In the genomic region with DNA sequence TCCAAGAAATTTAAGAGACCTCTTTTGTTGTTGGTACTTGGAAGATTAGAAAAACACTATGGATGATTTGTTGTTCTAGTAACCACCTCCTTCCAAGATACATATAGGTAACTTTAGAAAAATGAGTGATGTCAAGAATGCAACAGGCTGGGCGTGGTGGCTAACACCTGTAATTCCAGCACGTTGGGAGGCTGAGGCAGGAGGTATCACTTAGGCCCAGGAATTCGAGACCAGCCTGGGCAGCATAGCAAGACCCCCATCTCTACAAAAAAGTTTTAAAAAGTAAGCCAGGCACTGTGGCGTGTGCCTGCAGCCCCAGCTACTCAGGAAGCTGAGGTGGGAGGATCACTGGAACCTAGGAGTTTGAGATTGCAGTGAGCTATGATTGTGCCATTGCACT, we compare ENCODE assay signal across 24 cellular contexts.
DNase-seq lines count a peak whose midpoint lies in the region; ATAC-seq and TF ChIP-seq lines count a peak whose summit lies in the region.
"Had no signal": no experiment of that assay in that cellular context is flagged by ENCODE, and none has a peak within 500 bp of the region (broad histone marks: within the 10 kb centered on the region; RNA-seq: fewer than 3 reads in every experiment).

No MANE protein-coding gene starts in this region.

- peaks cover 23% of the 10 kb centered on the region for H3K36me3 ChIP-seq in CD4-positive, CD25-positive, alpha-beta regulatory T cell (ENCODE audit: control insufficient read depth, insufficient read depth, low read length)
- H3K36me3 ChIP-seq: adrenal gland, ovary, thoracic aorta had no signal

- no peaks in the 10 kb centered on the region for H3K27me3 ChIP-seq in CD4-positive, CD25-positive, alpha-beta regulatory T cell (ENCODE audit: control insufficient read depth, insufficient read depth, low read length)
- H3K27me3 ChIP-seq in CD4-positive, alpha-beta T cell (ENCODE audit: control insufficient read depth, insufficient read depth, low read length) = no peaks in the 10 kb centered on the region
- H3K27me3 ChIP-seq: adrenal gland, ovary had no signal

- peak overlapping the region in 2 of 3 donors; percentile 33 to 79 for H3K27ac Mint-ChIP-seq in CD4-positive, CD25-positive, alpha-beta regulatory T cell
- H3K27ac Mint-ChIP-seq in CD4-positive, alpha-beta T cell = peak overlapping the region; percentile 18
- H3K27ac Mint-ChIP-seq in T-cell = peak overlapping the region; percentile 1 to 13
- peak overlapping the region in 5 of 6 donors; percentile 3 to 79 (median 31) for H3K27ac Mint-ChIP-seq in immature natural killer cell
- H3K27ac Mint-ChIP-seq: nephron; stimulated activated naive B cell treated with anti-CD40 and anti-IgM and Interleukin-4, amounts not matched to agents 10 μg/mL and 1 μg/mL and 100 μg/mL, for 72 hours had no signal

- no peak for TF ChIP-seq CTCF in CD4-positive, alpha-beta T cell (IDR thresholded peaks at IDR 0.05)

- H3K4me1 Mint-ChIP-seq in CD4-positive, CD25-positive, alpha-beta regulatory T cell = peaks cover 29 to 74% (median 52%) of the 10 kb centered on the region in 4 donors
- H3K4me1 Mint-ChIP-seq in CD4-positive, alpha-beta T cell (ENCODE audit: low read depth) = peaks cover 66% of the 10 kb centered on the region
- H3K4me1 Mint-ChIP-seq in T-cell = peaks cover 45 to 72% (median 70%) of the 10 kb centered on the region in 3 donors
- H3K4me1 Mint-ChIP-seq in immature natural killer cell = peaks cover 45 to 51% of the 10 kb centered on the region in 2 donors
- H3K4me1 Mint-ChIP-seq: nephron had no signal

- H3K27ac ChIP-seq in CD4-positive, CD25-positive, alpha-beta regulatory T cell (ENCODE audit: insufficient read depth, low read length, poor library complexity, severe bottlenecking) = no peak overlapping the region
- H3K27ac ChIP-seq in CD4-positive, alpha-beta T cell (ENCODE audit: low read depth, low read length) = no peak overlapping the region
- H3K27ac ChIP-seq: adrenal gland, ovary, thoracic aorta had no signal

- CTCF ChIA-PET in CD4-positive, alpha-beta T cell (lab: Charles Lee) = interaction anchor here (0.6 kb wide), 1 partner anchor 98 kb away, joined by 3 read pairs; a partner anchor contains a TSS
- CTCF ChIA-PET in T-cell (lab: Charles Lee) = interaction anchor here in 1 of 2 donors (0.6 kb wide), 1 partner anchor 47 kb away, joined by 5 read pairs; no protein-coding TSS in a partner anchor

- intact Hi-C loops in CD4-positive, alpha-beta T cell (cut with DNase I, micrococcal nuclease) = no loop called here

- DNase-seq in CD4-positive, CD25-positive, alpha-beta regulatory T cell = no peak
- DNase-seq in CD4-positive, alpha-beta T cell = no peak
- DNase-seq in T-cell = no peak
- no peak for DNase-seq in immature natural killer cell
- no peak for DNase-seq in kidney glomerular epithelial cell (lab: John Stamatoyannopoulos, UW)
- DNase-seq in Kasumi-1 (lab: John Stamatoyannopoulos, UW) = no peak
- DNase-seq: activated CD4-positive, alpha-beta T cell treated with anti-CD3 and anti-CD28 coated beads for 1 hour; activated effector memory CD4-positive, alpha-beta T cell treated with anti-CD3 and anti-CD28 coated beads, Interleukin-2, amount 50 U/mL, for 16 hours; adrenal gland; effector memory CD4-positive, alpha-beta T cell; foreskin melanocyte; GF-D8; left ventricle myocardium superior; midbrain; NCI-H2029 treated with DMSO at 0.1 percent for 48 hours; NCI-H748 treated with DMSO at 0.1 percent for 48 hours; ovary; stimulated activated CD4-positive, alpha-beta T cell treated with anti-CD3 and anti-CD28 coated beads, Interleukin-2, amount 100 ng/mL, for 48 hours; stimulated activated naive B cell treated with anti-CD40 and anti-IgM and Interleukin-4, amounts not matched to agents 10 μg/mL and 1 μg/mL and 100 μg/mL, for 72 hours had no signal

- H3K4me1 ChIP-seq in CD4-positive, CD25-positive, alpha-beta regulatory T cell (ENCODE audit: control insufficient read depth, insufficient read depth, low read length, poor library complexity, severe bottlenecking) = peaks cover 70% of the 10 kb centered on the region

- H3K4me3 Mint-ChIP-seq in CD4-positive, CD25-positive, alpha-beta regulatory T cell = peak overlapping the region in 3 of 4 donors; percentile 22 to 66 (median 28)
- no peak overlapping the region for H3K4me3 Mint-ChIP-seq in CD4-positive, alpha-beta T cell
- peak overlapping the region in 1 of 3 donors; percentile 39 for H3K4me3 Mint-ChIP-seq in T-cell
- H3K4me3 Mint-ChIP-seq in immature natural killer cell = no peak overlapping the region
- H3K4me3 Mint-ChIP-seq: nephron; stimulated activated naive B cell treated with anti-CD40 and anti-IgM and Interleukin-4, amounts not matched to agents 10 μg/mL and 1 μg/mL and 100 μg/mL, for 72 hours had no signal

- peaks cover 0 to 6% (median 0%) of the 10 kb centered on the region in 7 donors for H3K9me3 Mint-ChIP-seq in CD4-positive, CD25-positive, alpha-beta regulatory T cell
- no peaks in the 10 kb centered on the region for H3K9me3 Mint-ChIP-seq in CD4-positive, alpha-beta T cell
- H3K9me3 Mint-ChIP-seq in T-cell (no peaks in the 10 kb centered on the region), immature natural killer cell (no peaks in the 10 kb centered on the region)
- H3K9me3 Mint-ChIP-seq: nephron; stimulated activated naive B cell treated with anti-CD40 and anti-IgM and Interleukin-4, amounts not matched to agents 10 μg/mL and 1 μg/mL and 100 μg/mL, for 72 hours had no signal

- no peak overlapping the region for H3K4me3 ChIP-seq in CD4-positive, CD25-positive, alpha-beta regulatory T cell (ENCODE audit: low read depth, low read length)
- H3K4me3 ChIP-seq: adrenal gland, ovary, thoracic aorta had no signal

- H3K9me3 ChIP-seq in CD4-positive, CD25-positive, alpha-beta regulatory T cell (ENCODE audit: control insufficient read depth in 2 of 2, low read length in 2 of 2) = no peaks in the 10 kb centered on the region
- H3K9me3 ChIP-seq in CD4-positive, alpha-beta T cell (ENCODE audit: control insufficient read depth, low read length) = no peaks in the 10 kb centered on the region
- H3K9me3 ChIP-seq: adrenal gland, ovary, thoracic aorta had no signal

- H3K36me3 Mint-ChIP-seq in CD4-positive, CD25-positive, alpha-beta regulatory T cell = peaks cover 35% of the 10 kb centered on the region
- peaks cover 52% of the 10 kb centered on the region for H3K36me3 Mint-ChIP-seq in CD4-positive, alpha-beta T cell (ENCODE audit: low read depth)
- H3K36me3 Mint-ChIP-seq in T-cell (peaks cover 39% of the 10 kb centered on the region), immature natural killer cell (peaks cover 20 to 29% (median 20%) of the 10 kb centered on the region in 3 donors)

- POLR2A ChIA-PET in CD4-positive, alpha-beta T cell (lab: Charles Lee) = no interaction called here
- POLR2A ChIA-PET in T-cell (lab: Charles Lee) = interaction anchor here in 1 of 2 donors (0.6 kb wide), 1 partner anchor 225 kb away, joined by 7 read pairs; no protein-coding TSS in a partner anchor

- no peak for ATAC-seq in CD4-positive, CD25-positive, alpha-beta regulatory T cell (ENCODE audit: low read depth in 2 of 2)
- no peak for ATAC-seq in CD4-positive, alpha-beta T cell (ENCODE audit: poor library complexity)
- ATAC-seq in T-cell (replicated peaks in 1 of 4) = no peak
- no peak for ATAC-seq in HG03039 (IDR thresholded peaks at IDR 0.05; ENCODE audit: unreplicated experiment)
- ATAC-seq: esophagus mucosa; left ventricle myocardium superior; Right ventricle myocardium inferior; stimulated activated naive B cell treated with anti-CD40 and anti-IgM and Interleukin-4, amounts not matched to agents 10 μg/mL and 1 μg/mL and 100 μg/mL, for 72 hours had no signal

- H3K27me3 Mint-ChIP-seq in CD4-positive, CD25-positive, alpha-beta regulatory T cell = no peaks in the 10 kb centered on the region
- H3K27me3 Mint-ChIP-seq in CD4-positive, alpha-beta T cell = no peaks in the 10 kb centered on the region
- no peaks in the 10 kb centered on the region for H3K27me3 Mint-ChIP-seq in T-cell
- no peaks in the 10 kb centered on the region for H3K27me3 Mint-ChIP-seq in immature natural killer cell (ENCODE audit: low read depth in 3 of 3)
- H3K27me3 Mint-ChIP-seq: stimulated activated naive B cell treated with anti-CD40 and anti-IgM and Interleukin-4, amounts not matched to agents 10 μg/mL and 1 μg/mL and 100 μg/mL, for 72 hours had no signal

Comparison
In these comparisons a context has a peak if more than half of its experiments do, and no peak if none do; other contexts are left out.
1. H3K4me3 Mint-ChIP-seq: peak in CD4-positive, CD25-positive, alpha-beta regulatory T cell (3 of 4); none in CD4-positive, alpha-beta T cell (single experiment) and immature natural killer cell (0 of 5).
2. Peak in every context shown above with its lines, with median percentiles within 50 percentile points of each other: H3K27ac Mint-ChIP-seq.